Comparison of ENCODE assay signal across 1 cellular context in the genomic region with DNA sequence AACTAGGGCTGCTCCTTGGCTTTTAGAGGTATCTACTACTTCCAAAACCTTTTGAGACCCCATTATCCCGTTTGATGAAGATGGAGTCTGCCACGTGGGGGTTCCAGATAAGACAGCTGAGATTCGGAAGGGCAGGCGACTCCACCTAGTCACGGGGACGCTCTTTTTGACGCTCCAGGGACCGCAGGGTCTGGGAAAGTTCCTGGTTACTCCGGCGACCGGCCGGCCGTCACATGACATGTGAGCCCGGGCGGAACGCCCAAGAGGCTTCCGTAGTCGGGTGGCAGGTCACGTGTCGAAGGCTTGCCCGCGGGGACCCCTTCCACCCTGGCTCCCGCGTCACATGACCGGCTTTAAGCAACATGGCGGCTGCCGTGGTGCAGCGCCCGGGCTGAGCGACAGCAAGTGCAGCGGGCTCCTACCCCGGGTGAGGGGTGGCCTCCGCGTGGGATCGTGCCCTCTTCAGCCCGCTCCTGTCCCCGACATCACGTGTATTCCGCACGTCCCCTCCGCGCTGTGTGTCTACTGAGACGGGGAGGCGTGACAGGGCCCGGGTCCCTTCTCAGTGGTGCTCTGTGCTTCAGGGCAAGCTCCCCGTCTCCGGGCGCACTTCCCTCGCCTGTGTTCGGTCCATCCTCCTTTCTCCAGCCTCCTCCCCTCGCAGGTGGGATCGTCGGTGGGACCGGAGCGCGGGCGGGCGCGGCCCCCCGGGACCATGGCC.
TF ChIP-seq lines count a peak whose summit lies in the region.

A gene with protein sequence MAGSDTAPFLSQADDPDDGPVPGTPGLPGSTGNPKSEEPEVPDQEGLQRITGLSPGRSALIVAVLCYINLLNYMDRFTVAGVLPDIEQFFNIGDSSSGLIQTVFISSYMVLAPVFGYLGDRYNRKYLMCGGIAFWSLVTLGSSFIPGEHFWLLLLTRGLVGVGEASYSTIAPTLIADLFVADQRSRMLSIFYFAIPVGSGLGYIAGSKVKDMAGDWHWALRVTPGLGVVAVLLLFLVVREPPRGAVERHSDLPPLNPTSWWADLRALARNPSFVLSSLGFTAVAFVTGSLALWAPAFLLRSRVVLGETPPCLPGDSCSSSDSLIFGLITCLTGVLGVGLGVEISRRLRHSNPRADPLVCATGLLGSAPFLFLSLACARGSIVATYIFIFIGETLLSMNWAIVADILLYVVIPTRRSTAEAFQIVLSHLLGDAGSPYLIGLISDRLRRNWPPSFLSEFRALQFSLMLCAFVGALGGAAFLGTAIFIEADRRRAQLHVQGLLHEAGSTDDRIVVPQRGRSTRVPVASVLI (plus strand): TSS at position 342 of the 721 bp plus-strand sequence. CDS start 374 bp downstream, at position 716.

TF ChIP-seq in HepG2, 621 proteins besides CTCF, POLR2A, EP300 and RAD21 (continued from another document and continues in another):
- TF ChIP-seq MED8 (CRISPR knock-in tag; IDR thresholded peaks at IDR 0.05; ENCODE audit: insufficient replicate concordance) (peak; percentile 90), SMAD9 (CRISPR knock-in tag; IDR thresholded peaks at IDR 0.05) (no peak; the same call in 1 of the 2 replicates), HMGA1 (CRISPR knock-in tag; conservative IDR thresholded peaks at IDR 0.05) (no peak), TCF7L2 (IDR thresholded peaks at IDR 0.05; ENCODE audit: low read depth, low read length) (no peak), ZNF569 (CRISPR knock-in tag; IDR thresholded peaks at IDR 0.05; ENCODE audit: borderline replicate concordance) (no peak), SOX13 (IDR thresholded peaks at IDR 0.05) (no peak), SOX13 (CRISPR knock-in tag; conservative IDR thresholded peaks at IDR 0.05 in 1 of 2, IDR thresholded peaks at IDR 0.05 in 1 of 2) (peak in 1 of 2 experiments; percentile 63; a peak in 2 of 4 replicates), FOXP1 (IDR thresholded peaks at IDR 0.05) (no peak), FOXP1 (CRISPR knock-in tag; IDR thresholded peaks at IDR 0.05) (no peak), ZNF101 (CRISPR knock-in tag; IDR thresholded peaks at IDR 0.05; ENCODE audit: borderline replicate concordance, low read depth) (0 out of 2 replicates have a peak, but pooled peaks have one; percentile 64), ZNF720 (CRISPR knock-in tag; IDR thresholded peaks at IDR 0.05) (no peak), ZNF12 (CRISPR knock-in tag; IDR thresholded peaks at IDR 0.05) (no peak), ZNF329 (CRISPR knock-in tag; IDR thresholded peaks at IDR 0.05; ENCODE audit: low read depth) (peak; percentile 85), ZNF577 (CRISPR knock-in tag; IDR thresholded peaks at IDR 0.05; ENCODE audit: borderline replicate concordance, low read depth) (peak; percentile 56; the same call in 1 of the 2 replicates), EEA1 (CRISPR knock-in tag; IDR thresholded peaks at IDR 0.05; ENCODE audit: borderline replicate concordance) (no peak), ZSCAN21 (CRISPR knock-in tag; IDR thresholded peaks at IDR 0.05; ENCODE audit: borderline replicate concordance) (peak; percentile 98), ZNF709 (CRISPR knock-in tag; IDR thresholded peaks at IDR 0.05) (peak; percentile 91), ATRX (CRISPR knock-in tag; IDR thresholded peaks at IDR 0.05; ENCODE audit: borderline replicate concordance) (no peak), ZNF83 (CRISPR knock-in tag; IDR thresholded peaks at IDR 0.05; ENCODE audit: borderline replicate concordance) (peak; percentile 55; the same call in 1 of the 2 replicates), SPEN (CRISPR knock-in tag; IDR thresholded peaks at IDR 0.05; ENCODE audit: low read depth) (peak; percentile 98), RXRA (CRISPR knock-in tag; IDR thresholded peaks at IDR 0.05) (peak; percentile 88), NCOR1 (IDR thresholded peaks at IDR 0.05; ENCODE audit: borderline replicate concordance, low read length) (peak; percentile 63; the same call in 1 of the 2 replicates), IRF2 (CRISPR knock-in tag; IDR thresholded peaks at IDR 0.05) (peak; percentile 90), MXI1 (IDR thresholded peaks at IDR 0.05; ENCODE audit: borderline replicate concordance, low read depth, low read length) (peak; percentile 84; the same call in 2 of the 3 replicates), ZMYM3 (CRISPR knock-in tag; IDR thresholded peaks at IDR 0.05) (no peak; the same call in 1 of the 2 replicates), MBD4 (IDR thresholded peaks at IDR 0.05; ENCODE audit: borderline replicate concordance, low read length) (no peak), ZMAT3 (CRISPR knock-in tag; conservative IDR thresholded peaks at IDR 0.05) (peak; percentile 72), EED (CRISPR knock-in tag; IDR thresholded peaks at IDR 0.05) (peak; percentile 80; the same call in 1 of the 2 replicates), EHMT2 (IDR thresholded peaks at IDR 0.05; ENCODE audit: borderline replicate concordance, low read depth, low read length) (no peak), BHLHE40 (IDR thresholded peaks at IDR 0.05; ENCODE audit: low read length) (peak; percentile 97), ZNF432 (CRISPR knock-in tag; IDR thresholded peaks at IDR 0.05; ENCODE audit: borderline replicate concordance) (no peak), ZNF749 (CRISPR knock-in tag; IDR thresholded peaks at IDR 0.05; ENCODE audit: borderline replicate concordance) (peak; percentile 98), KLF6 (CRISPR knock-in tag; IDR thresholded peaks at IDR 0.05) (0 out of 2 replicates have a peak, but pooled peaks have one; percentile 37), ZNF788 (CRISPR knock-in tag; IDR thresholded peaks at IDR 0.05; ENCODE audit: borderline replicate concordance) (peak; percentile 97)
- TF ChIP-seq, protein P1, sequence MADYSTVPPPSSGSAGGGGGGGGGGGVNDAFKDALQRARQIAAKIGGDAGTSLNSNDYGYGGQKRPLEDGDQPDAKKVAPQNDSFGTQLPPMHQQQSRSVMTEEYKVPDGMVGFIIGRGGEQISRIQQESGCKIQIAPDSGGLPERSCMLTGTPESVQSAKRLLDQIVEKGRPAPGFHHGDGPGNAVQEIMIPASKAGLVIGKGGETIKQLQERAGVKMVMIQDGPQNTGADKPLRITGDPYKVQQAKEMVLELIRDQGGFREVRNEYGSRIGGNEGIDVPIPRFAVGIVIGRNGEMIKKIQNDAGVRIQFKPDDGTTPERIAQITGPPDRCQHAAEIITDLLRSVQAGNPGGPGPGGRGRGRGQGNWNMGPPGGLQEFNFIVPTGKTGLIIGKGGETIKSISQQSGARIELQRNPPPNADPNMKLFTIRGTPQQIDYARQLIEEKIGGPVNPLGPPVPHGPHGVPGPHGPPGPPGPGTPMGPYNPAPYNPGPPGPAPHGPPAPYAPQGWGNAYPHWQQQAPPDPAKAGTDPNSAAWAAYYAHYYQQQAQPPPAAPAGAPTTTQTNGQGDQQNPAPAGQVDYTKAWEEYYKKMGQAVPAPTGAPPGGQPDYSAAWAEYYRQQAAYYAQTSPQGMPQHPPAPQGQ (CRISPR knock-in tag; IDR thresholded peaks at IDR 0.05; ENCODE audit: borderline replicate concordance): 0 out of 2 replicates have a peak, but pooled peaks have one; percentile 59
- TF ChIP-seq, protein P2, sequence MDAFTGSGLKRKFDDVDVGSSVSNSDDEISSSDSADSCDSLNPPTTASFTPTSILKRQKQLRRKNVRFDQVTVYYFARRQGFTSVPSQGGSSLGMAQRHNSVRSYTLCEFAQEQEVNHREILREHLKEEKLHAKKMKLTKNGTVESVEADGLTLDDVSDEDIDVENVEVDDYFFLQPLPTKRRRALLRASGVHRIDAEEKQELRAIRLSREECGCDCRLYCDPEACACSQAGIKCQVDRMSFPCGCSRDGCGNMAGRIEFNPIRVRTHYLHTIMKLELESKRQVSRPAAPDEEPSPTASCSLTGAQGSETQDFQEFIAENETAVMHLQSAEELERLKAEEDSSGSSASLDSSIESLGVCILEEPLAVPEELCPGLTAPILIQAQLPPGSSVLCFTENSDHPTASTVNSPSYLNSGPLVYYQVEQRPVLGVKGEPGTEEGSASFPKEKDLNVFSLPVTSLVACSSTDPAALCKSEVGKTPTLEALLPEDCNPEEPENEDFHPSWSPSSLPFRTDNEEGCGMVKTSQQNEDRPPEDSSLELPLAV (CRISPR knock-in tag; conservative IDR thresholded peaks at IDR 0.05; ENCODE audit: low read depth): peak; percentile 87; the same call in 1 of the 2 replicates
- TF ChIP-seq, protein P3, sequence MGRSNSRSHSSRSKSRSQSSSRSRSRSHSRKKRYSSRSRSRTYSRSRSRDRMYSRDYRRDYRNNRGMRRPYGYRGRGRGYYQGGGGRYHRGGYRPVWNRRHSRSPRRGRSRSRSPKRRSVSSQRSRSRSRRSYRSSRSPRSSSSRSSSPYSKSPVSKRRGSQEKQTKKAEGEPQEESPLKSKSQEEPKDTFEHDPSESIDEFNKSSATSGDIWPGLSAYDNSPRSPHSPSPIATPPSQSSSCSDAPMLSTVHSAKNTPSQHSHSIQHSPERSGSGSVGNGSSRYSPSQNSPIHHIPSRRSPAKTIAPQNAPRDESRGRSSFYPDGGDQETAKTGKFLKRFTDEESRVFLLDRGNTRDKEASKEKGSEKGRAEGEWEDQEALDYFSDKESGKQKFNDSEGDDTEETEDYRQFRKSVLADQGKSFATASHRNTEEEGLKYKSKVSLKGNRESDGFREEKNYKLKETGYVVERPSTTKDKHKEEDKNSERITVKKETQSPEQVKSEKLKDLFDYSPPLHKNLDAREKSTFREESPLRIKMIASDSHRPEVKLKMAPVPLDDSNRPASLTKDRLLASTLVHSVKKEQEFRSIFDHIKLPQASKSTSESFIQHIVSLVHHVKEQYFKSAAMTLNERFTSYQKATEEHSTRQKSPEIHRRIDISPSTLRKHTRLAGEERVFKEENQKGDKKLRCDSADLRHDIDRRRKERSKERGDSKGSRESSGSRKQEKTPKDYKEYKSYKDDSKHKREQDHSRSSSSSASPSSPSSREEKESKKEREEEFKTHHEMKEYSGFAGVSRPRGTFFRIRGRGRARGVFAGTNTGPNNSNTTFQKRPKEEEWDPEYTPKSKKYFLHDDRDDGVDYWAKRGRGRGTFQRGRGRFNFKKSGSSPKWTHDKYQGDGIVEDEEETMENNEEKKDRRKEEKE (IDR thresholded peaks at IDR 0.05): no peak
- TF ChIP-seq, protein P4, sequence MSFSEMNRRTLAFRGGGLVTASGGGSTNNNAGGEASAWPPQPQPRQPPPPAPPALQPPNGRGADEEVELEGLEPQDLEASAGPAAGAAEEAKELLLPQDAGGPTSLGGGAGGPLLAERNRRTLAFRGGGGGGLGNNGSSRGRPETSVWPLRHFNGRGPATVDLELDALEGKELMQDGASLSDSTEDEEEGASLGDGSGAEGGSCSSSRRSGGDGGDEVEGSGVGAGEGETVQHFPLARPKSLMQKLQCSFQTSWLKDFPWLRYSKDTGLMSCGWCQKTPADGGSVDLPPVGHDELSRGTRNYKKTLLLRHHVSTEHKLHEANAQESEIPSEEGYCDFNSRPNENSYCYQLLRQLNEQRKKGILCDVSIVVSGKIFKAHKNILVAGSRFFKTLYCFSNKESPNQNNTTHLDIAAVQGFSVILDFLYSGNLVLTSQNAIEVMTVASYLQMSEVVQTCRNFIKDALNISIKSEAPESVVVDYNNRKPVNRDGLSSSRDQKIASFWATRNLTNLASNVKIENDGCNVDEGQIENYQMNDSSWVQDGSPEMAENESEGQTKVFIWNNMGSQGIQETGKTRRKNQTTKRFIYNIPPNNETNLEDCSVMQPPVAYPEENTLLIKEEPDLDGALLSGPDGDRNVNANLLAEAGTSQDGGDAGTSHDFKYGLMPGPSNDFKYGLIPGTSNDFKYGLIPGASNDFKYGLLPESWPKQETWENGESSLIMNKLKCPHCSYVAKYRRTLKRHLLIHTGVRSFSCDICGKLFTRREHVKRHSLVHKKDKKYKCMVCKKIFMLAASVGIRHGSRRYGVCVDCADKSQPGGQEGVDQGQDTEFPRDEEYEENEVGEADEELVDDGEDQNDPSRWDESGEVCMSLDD (CRISPR knock-in tag; IDR thresholded peaks at IDR 0.05; ENCODE audit: borderline replicate concordance): peak; percentile 83; the same call in 1 of the 2 replicates
- TF ChIP-seq, protein P5, sequence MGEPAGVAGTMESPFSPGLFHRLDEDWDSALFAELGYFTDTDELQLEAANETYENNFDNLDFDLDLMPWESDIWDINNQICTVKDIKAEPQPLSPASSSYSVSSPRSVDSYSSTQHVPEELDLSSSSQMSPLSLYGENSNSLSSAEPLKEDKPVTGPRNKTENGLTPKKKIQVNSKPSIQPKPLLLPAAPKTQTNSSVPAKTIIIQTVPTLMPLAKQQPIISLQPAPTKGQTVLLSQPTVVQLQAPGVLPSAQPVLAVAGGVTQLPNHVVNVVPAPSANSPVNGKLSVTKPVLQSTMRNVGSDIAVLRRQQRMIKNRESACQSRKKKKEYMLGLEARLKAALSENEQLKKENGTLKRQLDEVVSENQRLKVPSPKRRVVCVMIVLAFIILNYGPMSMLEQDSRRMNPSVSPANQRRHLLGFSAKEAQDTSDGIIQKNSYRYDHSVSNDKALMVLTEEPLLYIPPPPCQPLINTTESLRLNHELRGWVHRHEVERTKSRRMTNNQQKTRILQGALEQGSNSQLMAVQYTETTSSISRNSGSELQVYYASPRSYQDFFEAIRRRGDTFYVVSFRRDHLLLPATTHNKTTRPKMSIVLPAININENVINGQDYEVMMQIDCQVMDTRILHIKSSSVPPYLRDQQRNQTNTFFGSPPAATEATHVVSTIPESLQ (CRISPR knock-in tag; conservative IDR thresholded peaks at IDR 0.05): no peak
- TF ChIP-seq, protein P6, sequence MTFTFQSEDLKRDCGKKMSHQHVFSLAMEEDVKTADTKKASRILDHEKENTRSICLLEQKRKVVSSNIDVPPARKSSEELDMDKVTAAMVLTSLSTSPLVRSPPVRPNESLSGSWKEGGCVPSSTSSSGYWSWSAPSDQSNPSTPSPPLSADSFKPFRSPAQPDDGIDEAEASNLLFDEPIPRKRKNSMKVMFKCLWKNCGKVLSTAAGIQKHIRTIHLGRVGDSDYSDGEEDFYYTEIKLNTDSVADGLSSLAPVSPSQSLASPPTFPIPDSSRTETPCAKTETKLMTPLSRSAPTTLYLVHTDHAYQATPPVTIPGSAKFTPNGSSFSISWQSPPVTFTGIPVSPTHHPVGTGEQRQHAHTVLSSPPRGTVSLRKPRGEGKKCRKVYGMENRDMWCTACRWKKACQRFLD (CRISPR knock-in tag; IDR thresholded peaks at IDR 0.05; ENCODE audit: borderline replicate concordance): peak; percentile 93
- TF ChIP-seq, protein P7, sequence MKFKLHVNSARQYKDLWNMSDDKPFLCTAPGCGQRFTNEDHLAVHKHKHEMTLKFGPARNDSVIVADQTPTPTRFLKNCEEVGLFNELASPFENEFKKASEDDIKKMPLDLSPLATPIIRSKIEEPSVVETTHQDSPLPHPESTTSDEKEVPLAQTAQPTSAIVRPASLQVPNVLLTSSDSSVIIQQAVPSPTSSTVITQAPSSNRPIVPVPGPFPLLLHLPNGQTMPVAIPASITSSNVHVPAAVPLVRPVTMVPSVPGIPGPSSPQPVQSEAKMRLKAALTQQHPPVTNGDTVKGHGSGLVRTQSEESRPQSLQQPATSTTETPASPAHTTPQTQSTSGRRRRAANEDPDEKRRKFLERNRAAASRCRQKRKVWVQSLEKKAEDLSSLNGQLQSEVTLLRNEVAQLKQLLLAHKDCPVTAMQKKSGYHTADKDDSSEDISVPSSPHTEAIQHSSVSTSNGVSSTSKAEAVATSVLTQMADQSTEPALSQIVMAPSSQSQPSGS (CRISPR knock-in tag; IDR thresholded peaks at IDR 0.05): peak; percentile 73
- TF ChIP-seq, protein P8, sequence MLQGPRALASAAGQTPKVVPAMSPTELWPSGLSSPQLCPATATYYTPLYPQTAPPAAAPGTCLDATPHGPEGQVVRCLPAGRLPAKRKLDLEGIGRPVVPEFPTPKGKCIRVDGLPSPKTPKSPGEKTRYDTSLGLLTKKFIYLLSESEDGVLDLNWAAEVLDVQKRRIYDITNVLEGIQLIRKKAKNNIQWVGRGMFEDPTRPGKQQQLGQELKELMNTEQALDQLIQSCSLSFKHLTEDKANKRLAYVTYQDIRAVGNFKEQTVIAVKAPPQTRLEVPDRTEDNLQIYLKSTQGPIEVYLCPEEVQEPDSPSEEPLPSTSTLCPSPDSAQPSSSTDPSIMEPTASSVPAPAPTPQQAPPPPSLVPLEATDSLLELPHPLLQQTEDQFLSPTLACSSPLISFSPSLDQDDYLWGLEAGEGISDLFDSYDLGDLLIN (CRISPR knock-in tag; IDR thresholded peaks at IDR 0.05; ENCODE audit: borderline replicate concordance): peak; percentile 92; the same call in 1 of the 2 replicates
